1 cellular context compared by ENCODE assay signal in the genomic region with DNA sequence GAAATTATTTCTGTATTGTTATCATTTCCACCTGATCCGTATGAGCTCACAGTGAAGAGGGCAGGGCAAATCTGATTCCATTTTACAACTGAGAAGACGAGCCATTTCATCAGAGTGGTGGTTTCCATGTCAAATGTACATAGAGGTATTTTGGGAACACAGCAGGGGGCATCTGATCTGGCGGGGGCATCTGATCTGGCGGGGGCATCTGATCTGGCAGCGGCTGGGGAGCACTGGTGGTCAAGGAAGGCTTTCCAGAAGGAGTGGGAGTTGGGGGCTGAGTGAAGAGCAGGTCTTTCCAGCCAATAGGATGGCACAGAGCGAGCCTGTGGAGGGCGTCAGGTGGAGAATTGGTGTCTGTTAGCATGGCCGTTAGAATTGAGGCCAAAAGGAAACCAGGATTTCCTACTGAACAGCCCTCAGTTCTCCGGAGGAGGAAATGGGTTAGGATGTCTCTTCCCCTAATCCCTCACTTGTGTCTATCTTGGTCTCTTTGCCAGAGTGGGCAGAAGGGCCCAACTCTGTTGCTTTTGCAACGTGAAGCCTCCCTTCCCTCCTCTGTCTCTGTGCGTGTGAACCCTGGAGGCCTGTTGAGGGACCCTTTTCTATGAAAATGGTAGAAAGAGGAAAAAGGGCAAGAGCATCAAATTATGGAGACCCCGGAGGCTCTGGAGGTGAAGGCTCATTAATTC.
TF ChIP-seq lines count a peak whose summit lies in the region.

No MANE protein-coding gene starts in this region.

TF ChIP-seq in K562, 482 proteins besides CTCF, POLR2A, EP300 and RAD21 (continued from another document and continues in another):
- TF ChIP-seq, protein P1, sequence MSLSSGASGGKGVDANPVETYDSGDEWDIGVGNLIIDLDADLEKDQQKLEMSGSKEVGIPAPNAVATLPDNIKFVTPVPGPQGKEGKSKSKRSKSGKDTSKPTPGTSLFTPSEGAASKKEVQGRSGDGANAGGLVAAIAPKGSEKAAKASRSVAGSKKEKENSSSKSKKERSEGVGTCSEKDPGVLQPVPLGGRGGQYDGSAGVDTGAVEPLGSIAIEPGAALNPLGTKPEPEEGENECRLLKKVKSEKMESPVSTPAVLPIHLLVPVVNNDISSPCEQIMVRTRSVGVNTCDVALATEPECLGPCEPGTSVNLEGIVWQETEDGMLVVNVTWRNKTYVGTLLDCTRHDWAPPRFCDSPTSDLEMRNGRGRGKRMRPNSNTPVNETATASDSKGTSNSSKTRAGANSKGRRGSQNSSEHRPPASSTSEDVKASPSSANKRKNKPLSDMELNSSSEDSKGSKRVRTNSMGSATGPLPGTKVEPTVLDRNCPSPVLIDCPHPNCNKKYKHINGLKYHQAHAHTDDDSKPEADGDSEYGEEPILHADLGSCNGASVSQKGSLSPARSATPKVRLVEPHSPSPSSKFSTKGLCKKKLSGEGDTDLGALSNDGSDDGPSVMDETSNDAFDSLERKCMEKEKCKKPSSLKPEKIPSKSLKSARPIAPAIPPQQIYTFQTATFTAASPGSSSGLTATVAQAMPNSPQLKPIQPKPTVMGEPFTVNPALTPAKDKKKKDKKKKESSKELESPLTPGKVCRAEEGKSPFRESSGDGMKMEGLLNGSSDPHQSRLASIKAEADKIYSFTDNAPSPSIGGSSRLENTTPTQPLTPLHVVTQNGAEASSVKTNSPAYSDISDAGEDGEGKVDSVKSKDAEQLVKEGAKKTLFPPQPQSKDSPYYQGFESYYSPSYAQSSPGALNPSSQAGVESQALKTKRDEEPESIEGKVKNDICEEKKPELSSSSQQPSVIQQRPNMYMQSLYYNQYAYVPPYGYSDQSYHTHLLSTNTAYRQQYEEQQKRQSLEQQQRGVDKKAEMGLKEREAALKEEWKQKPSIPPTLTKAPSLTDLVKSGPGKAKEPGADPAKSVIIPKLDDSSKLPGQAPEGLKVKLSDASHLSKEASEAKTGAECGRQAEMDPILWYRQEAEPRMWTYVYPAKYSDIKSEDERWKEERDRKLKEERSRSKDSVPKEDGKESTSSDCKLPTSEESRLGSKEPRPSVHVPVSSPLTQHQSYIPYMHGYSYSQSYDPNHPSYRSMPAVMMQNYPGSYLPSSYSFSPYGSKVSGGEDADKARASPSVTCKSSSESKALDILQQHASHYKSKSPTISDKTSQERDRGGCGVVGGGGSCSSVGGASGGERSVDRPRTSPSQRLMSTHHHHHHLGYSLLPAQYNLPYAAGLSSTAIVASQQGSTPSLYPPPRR (CRISPR knock-in tag; IDR thresholded peaks at IDR 0.05; ENCODE audit: borderline replicate concordance), result no peak
- TF ChIP-seq ZNF197 (CRISPR knock-in tag; IDR thresholded peaks at IDR 0.05; ENCODE audit: low read depth) (peak; percentile 93), POLR3G (IDR thresholded peaks at IDR 0.05; ENCODE audit: extremely low read depth, insufficient read length, insufficient replicate concordance) (no peak), ATF1 (CRISPR knock-in tag; IDR thresholded peaks at IDR 0.05) (no peak), ATF1 (tag; IDR thresholded peaks at IDR 0.05) (no peak), SRSF9 (IDR thresholded peaks at IDR 0.05; ENCODE audit: borderline replicate concordance, low read depth, low read length) (no peak), ZNF668 (CRISPR knock-in tag; IDR thresholded peaks at IDR 0.05) (peak; percentile 59), HNRNPK (IDR thresholded peaks at IDR 0.05; ENCODE audit: low read depth, low read length, poor library complexity, severe bottlenecking) (no peak), RBM15 (IDR thresholded peaks at IDR 0.05; ENCODE audit: insufficient read depth, low read length) (no peak), TAF1 (IDR thresholded peaks at IDR 0.05; ENCODE audit: control insufficient read depth, extremely low read depth, insufficient read depth, low read length, severe bottlenecking) (no peak), BCOR (IDR thresholded peaks at IDR 0.05) (no peak), FOXM1 (IDR thresholded peaks at IDR 0.05; ENCODE audit: low read depth) (no peak), FOXM1 (CRISPR knock-in tag; IDR thresholded peaks at IDR 0.05; ENCODE audit: low read depth) (no peak), SMARCC2 (IDR thresholded peaks at IDR 0.05; ENCODE audit: low read depth) (no peak), ZNF778 (CRISPR knock-in tag; IDR thresholded peaks at IDR 0.05) (no peak), MIER1 (IDR thresholded peaks at IDR 0.05; ENCODE audit: low read depth) (no peak), CEBPG (CRISPR knock-in tag; IDR thresholded peaks at IDR 0.05) (0 out of 2 replicates have a peak, but pooled peaks have one; percentile 9), CEBPG (tag; conservative IDR thresholded peaks at IDR 0.05 in 1 of 2, IDR thresholded peaks at IDR 0.05 in 1 of 2) (no peak), IFI16 (CRISPR knock-in tag; IDR thresholded peaks at IDR 0.05) (no peak; the same call in none of the 2 replicates), XRCC3 (IDR thresholded peaks at IDR 0.05) (no peak), ZFP30 (CRISPR knock-in tag; IDR thresholded peaks at IDR 0.05; ENCODE audit: borderline replicate concordance) (no peak), HNRNPL (IDR thresholded peaks at IDR 0.05; ENCODE audit: low read depth, low read length) (no peak), SNIP1 (IDR thresholded peaks at IDR 0.05; ENCODE audit: low read depth) (no peak), PHTF2 (CRISPR knock-in tag; IDR thresholded peaks at IDR 0.05) (peak; percentile 58; the same call in 1 of the 2 replicates), ZNF586 (CRISPR knock-in tag; conservative IDR thresholded peaks at IDR 0.05) (0 out of 2 replicates have a peak, but pooled peaks have one; percentile 19), NCOA6 (IDR thresholded peaks at IDR 0.05) (no peak)
- TF ChIP-seq, protein P2, sequence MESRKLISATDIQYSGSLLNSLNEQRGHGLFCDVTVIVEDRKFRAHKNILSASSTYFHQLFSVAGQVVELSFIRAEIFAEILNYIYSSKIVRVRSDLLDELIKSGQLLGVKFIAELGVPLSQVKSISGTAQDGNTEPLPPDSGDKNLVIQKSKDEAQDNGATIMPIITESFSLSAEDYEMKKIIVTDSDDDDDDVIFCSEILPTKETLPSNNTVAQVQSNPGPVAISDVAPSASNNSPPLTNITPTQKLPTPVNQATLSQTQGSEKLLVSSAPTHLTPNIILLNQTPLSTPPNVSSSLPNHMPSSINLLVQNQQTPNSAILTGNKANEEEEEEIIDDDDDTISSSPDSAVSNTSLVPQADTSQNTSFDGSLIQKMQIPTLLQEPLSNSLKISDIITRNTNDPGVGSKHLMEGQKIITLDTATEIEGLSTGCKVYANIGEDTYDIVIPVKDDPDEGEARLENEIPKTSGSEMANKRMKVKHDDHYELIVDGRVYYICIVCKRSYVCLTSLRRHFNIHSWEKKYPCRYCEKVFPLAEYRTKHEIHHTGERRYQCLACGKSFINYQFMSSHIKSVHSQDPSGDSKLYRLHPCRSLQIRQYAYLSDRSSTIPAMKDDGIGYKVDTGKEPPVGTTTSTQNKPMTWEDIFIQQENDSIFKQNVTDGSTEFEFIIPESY (CRISPR knock-in tag; IDR thresholded peaks at IDR 0.05), result peak; percentile 53
- TF ChIP-seq, protein P3, sequence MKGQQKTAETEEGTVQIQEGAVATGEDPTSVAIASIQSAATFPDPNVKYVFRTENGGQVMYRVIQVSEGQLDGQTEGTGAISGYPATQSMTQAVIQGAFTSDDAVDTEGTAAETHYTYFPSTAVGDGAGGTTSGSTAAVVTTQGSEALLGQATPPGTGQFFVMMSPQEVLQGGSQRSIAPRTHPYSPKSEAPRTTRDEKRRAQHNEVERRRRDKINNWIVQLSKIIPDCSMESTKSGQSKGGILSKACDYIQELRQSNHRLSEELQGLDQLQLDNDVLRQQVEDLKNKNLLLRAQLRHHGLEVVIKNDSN (CRISPR knock-in tag; IDR thresholded peaks at IDR 0.05), result no peak
- TF ChIP-seq, protein P4, sequence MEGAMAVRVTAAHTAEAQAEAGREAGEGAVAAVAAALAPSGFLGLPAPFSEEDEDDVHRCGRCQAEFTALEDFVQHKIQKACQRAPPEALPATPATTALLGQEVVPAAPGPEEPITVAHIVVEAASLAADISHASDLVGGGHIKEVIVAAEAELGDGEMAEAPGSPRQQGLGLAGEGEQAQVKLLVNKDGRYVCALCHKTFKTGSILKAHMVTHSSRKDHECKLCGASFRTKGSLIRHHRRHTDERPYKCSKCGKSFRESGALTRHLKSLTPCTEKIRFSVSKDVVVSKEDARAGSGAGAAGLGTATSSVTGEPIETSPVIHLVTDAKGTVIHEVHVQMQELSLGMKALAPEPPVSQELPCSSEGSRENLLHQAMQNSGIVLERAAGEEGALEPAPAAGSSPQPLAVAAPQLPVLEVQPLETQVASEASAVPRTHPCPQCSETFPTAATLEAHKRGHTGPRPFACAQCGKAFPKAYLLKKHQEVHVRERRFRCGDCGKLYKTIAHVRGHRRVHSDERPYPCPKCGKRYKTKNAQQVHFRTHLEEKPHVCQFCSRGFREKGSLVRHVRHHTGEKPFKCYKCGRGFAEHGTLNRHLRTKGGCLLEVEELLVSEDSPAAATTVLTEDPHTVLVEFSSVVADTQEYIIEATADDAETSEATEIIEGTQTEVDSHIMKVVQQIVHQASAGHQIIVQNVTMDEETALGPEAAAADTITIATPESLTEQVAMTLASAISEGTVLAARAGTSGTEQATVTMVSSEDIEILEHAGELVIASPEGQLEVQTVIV (CRISPR knock-in tag; IDR thresholded peaks at IDR 0.05; ENCODE audit: borderline replicate concordance), result peak; percentile 11; the same call in 1 of the 2 replicates
- TF ChIP-seq, protein P5, sequence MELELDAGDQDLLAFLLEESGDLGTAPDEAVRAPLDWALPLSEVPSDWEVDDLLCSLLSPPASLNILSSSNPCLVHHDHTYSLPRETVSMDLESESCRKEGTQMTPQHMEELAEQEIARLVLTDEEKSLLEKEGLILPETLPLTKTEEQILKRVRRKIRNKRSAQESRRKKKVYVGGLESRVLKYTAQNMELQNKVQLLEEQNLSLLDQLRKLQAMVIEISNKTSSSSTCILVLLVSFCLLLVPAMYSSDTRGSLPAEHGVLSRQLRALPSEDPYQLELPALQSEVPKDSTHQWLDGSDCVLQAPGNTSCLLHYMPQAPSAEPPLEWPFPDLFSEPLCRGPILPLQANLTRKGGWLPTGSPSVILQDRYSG (tag; conservative IDR thresholded peaks at IDR 0.05; ENCODE audit: low read depth), result peak; percentile 92
- TF ChIP-seq, protein P6, sequence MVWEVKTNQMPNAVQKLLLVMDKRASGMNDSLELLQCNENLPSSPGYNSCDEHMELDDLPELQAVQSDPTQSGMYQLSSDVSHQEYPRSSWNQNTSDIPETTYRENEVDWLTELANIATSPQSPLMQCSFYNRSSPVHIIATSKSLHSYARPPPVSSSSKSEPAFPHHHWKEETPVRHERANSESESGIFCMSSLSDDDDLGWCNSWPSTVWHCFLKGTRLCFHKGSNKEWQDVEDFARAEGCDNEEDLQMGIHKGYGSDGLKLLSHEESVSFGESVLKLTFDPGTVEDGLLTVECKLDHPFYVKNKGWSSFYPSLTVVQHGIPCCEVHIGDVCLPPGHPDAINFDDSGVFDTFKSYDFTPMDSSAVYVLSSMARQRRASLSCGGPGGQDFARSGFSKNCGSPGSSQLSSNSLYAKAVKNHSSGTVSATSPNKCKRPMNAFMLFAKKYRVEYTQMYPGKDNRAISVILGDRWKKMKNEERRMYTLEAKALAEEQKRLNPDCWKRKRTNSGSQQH (CRISPR knock-in tag; IDR thresholded peaks at IDR 0.05), result peak; percentile 94
- TF ChIP-seq, protein P7, sequence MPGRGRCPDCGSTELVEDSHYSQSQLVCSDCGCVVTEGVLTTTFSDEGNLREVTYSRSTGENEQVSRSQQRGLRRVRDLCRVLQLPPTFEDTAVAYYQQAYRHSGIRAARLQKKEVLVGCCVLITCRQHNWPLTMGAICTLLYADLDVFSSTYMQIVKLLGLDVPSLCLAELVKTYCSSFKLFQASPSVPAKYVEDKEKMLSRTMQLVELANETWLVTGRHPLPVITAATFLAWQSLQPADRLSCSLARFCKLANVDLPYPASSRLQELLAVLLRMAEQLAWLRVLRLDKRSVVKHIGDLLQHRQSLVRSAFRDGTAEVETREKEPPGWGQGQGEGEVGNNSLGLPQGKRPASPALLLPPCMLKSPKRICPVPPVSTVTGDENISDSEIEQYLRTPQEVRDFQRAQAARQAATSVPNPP (IDR thresholded peaks at IDR 0.05; ENCODE audit: borderline replicate concordance, insufficient read depth, insufficient read length), result no peak
- TF ChIP-seq, protein P8, sequence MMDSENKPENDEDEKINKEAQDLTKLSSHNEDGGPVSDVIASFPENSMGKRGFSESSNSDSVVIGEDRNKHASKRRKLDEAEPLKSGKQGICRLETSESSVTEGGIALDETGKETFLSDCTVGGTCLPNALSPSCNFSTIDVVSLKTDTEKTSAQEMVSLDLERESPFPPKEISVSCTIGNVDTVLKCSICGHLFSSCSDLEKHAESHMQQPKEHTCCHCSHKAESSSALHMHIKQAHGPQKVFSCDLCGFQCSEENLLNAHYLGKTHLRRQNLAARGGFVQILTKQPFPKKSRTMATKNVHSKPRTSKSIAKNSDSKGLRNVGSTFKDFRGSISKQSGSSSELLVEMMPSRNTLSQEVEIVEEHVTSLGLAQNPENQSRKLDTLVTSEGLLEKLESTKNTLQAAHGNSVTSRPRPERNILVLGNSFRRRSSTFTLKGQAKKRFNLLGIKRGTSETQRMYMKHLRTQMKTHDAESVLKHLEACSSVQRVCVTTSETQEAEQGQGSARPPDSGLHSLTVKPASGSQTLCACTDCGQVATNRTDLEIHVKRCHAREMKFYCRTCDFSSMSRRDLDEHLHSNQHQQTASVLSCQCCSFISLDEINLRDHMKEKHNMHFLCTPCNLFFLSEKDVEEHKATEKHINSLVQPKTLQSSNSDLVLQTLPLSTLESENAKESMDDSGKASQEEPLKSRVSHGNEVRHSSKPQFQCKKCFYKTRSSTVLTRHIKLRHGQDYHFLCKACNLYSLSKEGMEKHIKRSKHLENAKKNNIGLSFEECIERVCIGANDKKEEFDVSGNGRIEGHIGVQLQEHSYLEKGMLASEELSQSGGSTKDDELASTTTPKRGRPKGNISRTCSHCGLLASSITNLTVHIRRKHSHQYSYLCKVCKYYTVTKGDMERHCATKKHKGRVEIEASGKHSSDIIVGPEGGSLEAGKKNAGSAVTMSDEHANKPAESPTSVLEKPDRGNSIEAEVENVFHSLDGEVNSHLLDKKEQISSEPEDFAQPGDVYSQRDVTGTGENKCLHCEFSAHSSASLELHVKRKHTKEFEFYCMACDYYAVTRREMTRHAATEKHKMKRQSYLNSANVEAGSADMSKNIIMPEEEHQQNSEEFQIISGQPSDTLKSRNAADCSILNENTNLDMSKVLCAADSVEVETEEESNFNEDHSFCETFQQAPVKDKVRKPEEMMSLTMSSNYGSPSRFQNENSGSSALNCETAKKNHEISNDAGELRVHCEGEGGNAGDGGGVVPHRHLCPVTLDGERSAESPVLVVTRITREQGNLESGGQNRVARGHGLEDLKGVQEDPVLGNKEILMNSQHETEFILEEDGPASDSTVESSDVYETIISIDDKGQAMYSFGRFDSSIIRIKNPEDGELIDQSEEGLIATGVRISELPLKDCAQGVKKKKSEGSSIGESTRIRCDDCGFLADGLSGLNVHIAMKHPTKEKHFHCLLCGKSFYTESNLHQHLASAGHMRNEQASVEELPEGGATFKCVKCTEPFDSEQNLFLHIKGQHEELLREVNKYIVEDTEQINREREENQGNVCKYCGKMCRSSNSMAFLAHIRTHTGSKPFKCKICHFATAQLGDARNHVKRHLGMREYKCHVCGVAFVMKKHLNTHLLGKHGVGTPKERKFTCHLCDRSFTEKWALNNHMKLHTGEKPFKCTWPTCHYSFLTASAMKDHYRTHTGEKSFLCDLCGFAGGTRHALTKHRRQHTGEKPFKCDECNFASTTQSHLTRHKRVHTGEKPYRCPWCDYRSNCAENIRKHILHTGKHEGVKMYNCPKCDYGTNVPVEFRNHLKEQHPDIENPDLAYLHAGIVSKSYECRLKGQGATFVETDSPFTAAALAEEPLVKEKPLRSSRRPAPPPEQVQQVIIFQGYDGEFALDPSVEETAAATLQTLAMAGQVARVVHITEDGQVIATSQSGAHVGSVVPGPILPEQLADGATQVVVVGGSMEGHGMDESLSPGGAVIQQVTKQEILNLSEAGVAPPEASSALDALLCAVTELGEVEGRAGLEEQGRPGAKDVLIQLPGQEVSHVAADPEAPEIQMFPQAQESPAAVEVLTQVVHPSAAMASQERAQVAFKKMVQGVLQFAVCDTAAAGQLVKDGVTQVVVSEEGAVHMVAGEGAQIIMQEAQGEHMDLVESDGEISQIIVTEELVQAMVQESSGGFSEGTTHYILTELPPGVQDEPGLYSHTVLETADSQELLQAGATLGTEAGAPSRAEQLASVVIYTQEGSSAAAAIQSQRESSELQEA (IDR thresholded peaks at IDR 0.05; ENCODE audit: low read depth), result no peak
